8 cellular contexts compared by ENCODE assay signal in the genomic region with DNA sequence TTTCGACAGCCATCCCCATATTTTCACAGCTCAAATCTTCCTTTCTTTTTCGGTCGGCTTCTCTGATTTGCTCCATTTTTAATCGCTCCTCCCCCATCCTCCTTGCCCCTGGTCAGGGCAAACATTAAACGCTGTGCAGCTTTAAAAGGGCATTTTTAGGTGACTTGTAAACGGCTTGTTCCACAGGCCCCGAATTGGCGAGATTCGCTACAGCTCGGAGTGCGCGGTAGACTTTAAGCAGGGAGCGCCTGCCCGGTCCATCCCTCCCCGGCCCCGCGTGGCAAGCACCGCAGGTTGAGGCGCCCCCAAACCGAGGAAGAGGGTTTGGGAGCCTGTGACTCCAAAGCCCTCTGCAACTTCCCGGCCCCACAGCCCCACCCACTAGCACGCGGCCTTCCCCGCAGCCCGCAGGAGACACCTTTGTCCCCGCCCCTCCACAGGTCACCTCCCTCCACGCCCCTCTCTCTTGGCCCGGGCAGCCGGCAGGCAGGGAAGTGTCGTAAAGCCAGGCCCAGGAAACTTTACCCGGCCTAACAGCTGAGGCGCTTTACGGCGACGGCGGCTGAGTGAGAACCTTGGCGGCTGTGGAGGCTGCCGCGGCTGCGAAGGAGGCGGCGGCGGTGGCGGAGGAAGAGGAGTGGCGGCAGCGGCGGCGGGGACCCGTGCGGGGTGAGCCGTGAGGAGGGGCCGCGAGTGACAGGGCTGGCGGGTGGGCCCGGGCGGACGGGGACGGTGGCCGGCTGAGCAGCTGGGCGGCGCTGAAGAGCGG. TPM values are rescaled to one million over a fixed set of nuclear protein-coding genes. Genes with fewer than 3 reads are reported as not detected.
DNase-seq lines count a peak whose midpoint lies in the region; ATAC-seq, FAIRE-seq and TF ChIP-seq lines count a peak whose summit lies in the region.

TSS of gene NAA30 (plus strand) at position 550 of the 769 bp plus-strand sequence. CDS start 372 bp downstream, outside the sequence.

- TF ChIP-seq POLR2A in GM12892 (IDR thresholded peaks at IDR 0.05; ENCODE audit: low read depth, low read length): peak; percentile 84

- H3K4me3 ChIP-seq in adipocyte (ENCODE audit: low read length) (peak within 1 kb of the TSS; percentile 89), heart right ventricle (peak within 1 kb of the TSS; percentile 80 to 94 (median 90))

- H3K4me1 ChIP-seq in adipocyte (ENCODE audit: control insufficient read depth, insufficient read depth, low read length): peaks cover 27% of the 10 kb centered on the region
- H3K4me1 ChIP-seq in heart right ventricle: peaks cover 3 to 45% (median 37%) of the 10 kb centered on the region in 9 donors

- WGBS in heart right ventricle, 2 donors: 0 to 1% methylated on average over 57 to 62 of the region's 62 CpGs

- peaks cover 31% of the 10 kb centered on the region for H3K4me1 Mint-ChIP-seq in type B pancreatic cell (ENCODE audit: unreplicated experiment)

- H3K9me3 ChIP-seq in adipocyte (ENCODE audit: control insufficient read depth, low read length) (no peaks in the 10 kb centered on the region), heart right ventricle (no peaks in the 10 kb centered on the region)

- DNase-seq in GM12892 (ENCODE audit: insufficient read length) (peak; percentile 79), NCI-H1417 treated with DMSO at 0.1 percent for 48 hours (lab: John Stamatoyannopoulos, UW) (peak; percentile 76), T follicular helper cell (ENCODE audit: low read depth) (peak; percentile 95), adipocyte (ENCODE audit: low read depth) (peak; percentile 96), heart right ventricle (peak; percentile 93 to 94), posterior cingulate gyrus (peak; percentile 72 to 98 (median 86)), type B pancreatic cell (ENCODE audit: extremely low spot score, unreplicated experiment) (peak; percentile 94)

- TF ChIP-seq CTCF in heart right ventricle (IDR thresholded peaks at IDR 0.05) (peak in 1 of 9 donors; percentile 25), type B pancreatic cell (conservative IDR thresholded peaks at IDR 0.05) (no peak)

- H3K9ac ChIP-seq in adipocyte (ENCODE audit: low read length): peak within 1 kb of the TSS; percentile 92

- H3K27ac ChIP-seq in heart right ventricle: peak within 1 kb of the TSS; percentile 38 to 92 (median 88)

- peak within 1 kb of the TSS; percentile 88 for H3K27ac Mint-ChIP-seq in type B pancreatic cell

- H3K36me3 Mint-ChIP-seq in type B pancreatic cell: peaks cover 7% of the 10 kb centered on the region

- peak within 1 kb of the TSS; percentile 94 for H3K4me3 Mint-ChIP-seq in type B pancreatic cell

- peak; percentile 93 for FAIRE-seq in GM12892 (lab: Jason Lieb, UNC)

- intact Hi-C loops in heart right ventricle (cut with DNase I) (loop anchor here in 1 of 10 donors (10.0 kb wide), 1 partner anchor 125 kb away; the partner anchor contains the start of genes AP5M1 and EXOC5), posterior cingulate gyrus (cut with DNase I) (loop anchor here (5.0 kb wide), 1 partner anchor 123 kb away; the partner anchor contains the start of genes AP5M1 and EXOC5)

- no peaks in the 10 kb centered on the region for H3K36me3 ChIP-seq in adipocyte (ENCODE audit: control insufficient read depth, insufficient read depth, low read length, severe bottlenecking)
- H3K36me3 ChIP-seq in heart right ventricle: peaks cover 0 to 13% (median 0%) of the 10 kb centered on the region in 9 donors

- peaks cover 9% of the 10 kb centered on the region for H3K27me3 Mint-ChIP-seq in type B pancreatic cell

- no peaks in the 10 kb centered on the region for H3K9me3 Mint-ChIP-seq in type B pancreatic cell

- no peaks in the 10 kb centered on the region for H3K27me3 ChIP-seq in adipocyte (replicated peaks; ENCODE audit: control insufficient read depth, insufficient read depth, low read length)
- H3K27me3 ChIP-seq in heart right ventricle: no peaks in the 10 kb centered on the region

- ATAC-seq in HG02798 (IDR thresholded peaks at IDR 0.05; ENCODE audit: poor library complexity, unreplicated experiment) (peak; percentile 88), heart right ventricle (peak; percentile 95 to 98 (median 97))

RNA-seq across cellular contexts. Expression of gene NAA30, which starts in this region (rescaled TPM):
- 6.4 TPM for polyA plus RNA-seq in GM12892 (2012; ENCODE audit: missing spikeins)
- total RNA-seq in heart right ventricle (10 to 100 TPM; 23.5 to 30.7 (median 27.1) TPM), type B pancreatic cell (ENCODE audit: low replicate concordance) (18.6 and 18.9 TPM in 2 replicates)
- 1 to 10 TPM; 2.8 to 8.3 TPM for polyA plus RNA-seq in heart right ventricle

Comparison
In these comparisons a context has a peak if more than half of its experiments do, and no peak if none do; other contexts are left out.
1. Peak in every context shown above with its lines: DNase-seq, ATAC-seq, H3K4me3 ChIP-seq and H3K27ac ChIP-seq.